ENCODE assay signal across 1 cellular context in genomic region chr19:49349567-49349966, GRCh38.
TF ChIP-seq lines count a peak whose summit lies in the region.

No MANE protein-coding gene starts in this region.

TF ChIP-seq in K562, 482 proteins besides CTCF, POLR2A, EP300 and RAD21:
- TF ChIP-seq ZNF766 (CRISPR knock-in tag; conservative IDR thresholded peaks at IDR 0.05): peak; percentile 91
- no peak for TF ChIP-seq ZFX (CRISPR knock-in tag; IDR thresholded peaks at IDR 0.05)
